30 cellular contexts compared by ENCODE assay signal in the genomic region with DNA sequence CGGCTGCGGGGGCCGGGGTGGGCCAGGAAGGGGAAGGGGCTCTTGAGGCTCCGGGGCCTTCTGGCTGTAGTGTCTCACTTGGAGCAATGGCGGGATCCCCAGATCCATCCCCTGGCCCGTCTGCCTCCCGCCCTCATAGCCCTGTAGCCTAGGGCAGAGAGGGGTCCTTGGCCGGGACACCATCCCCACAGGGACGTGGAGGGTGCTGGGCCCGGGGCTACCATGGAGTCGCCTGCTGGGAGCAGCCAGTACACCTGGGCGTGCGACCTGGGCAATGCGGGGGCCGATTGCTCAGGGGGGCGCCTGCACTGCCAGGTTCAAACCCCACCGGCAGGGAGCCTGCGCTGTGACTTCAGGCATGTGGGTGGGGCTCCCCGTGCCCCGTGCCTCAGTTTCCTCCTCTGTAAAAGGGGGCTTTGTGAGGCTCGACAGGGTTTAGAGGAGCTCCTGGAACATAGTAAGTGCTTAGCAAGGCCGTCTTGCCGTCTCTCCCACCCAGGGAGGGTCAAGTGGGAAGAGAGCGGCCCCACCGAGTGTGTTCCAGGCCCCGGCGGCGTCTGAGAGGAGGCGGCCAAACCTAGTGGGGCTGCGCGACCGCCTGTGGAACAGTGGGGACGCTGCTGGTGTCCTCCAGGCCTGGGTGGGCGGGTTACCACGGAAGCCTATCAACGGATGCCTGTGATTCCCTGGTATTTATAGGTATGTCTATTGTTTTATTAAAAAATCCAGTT. TPM values are rescaled to one million over a fixed set of nuclear protein-coding genes. Genes with fewer than 3 reads are reported as not detected.
"Had no signal": no experiment of that assay in that cellular context is flagged by ENCODE, and none has a peak within 500 bp of the region (broad histone marks: within the 10 kb centered on the region; RNA-seq: fewer than 3 reads in every experiment).

No MANE protein-coding gene starts in this region.

- H3K27ac ChIP-seq: epithelial cell of prostate, esophagus squamous epithelium, gastrocnemius medialis, heart right ventricle, left lung, lower lobe of right lung had no signal

- H3K4me1 ChIP-seq: colonic mucosa, esophagus squamous epithelium, gastrocnemius medialis, heart right ventricle, left lung, lower lobe of right lung had no signal

- ATAC-seq: effector memory CD8-positive, alpha-beta T cell; esophagus mucosa; gastrocnemius medialis; left cardiac atrium; left lung; left ventricle myocardium superior; lower lobe of right lung had no signal

- FAIRE-seq: endometrium had no signal

- H3K4me3 ChIP-seq: colonic mucosa, esophagus squamous epithelium, gastrocnemius medialis, heart right ventricle, left lung, lower lobe of right lung had no signal

- H3K9me3 ChIP-seq: colonic mucosa, esophagus squamous epithelium, gastrocnemius medialis, left lung, lower lobe of right lung had no signal

- H3K36me3 ChIP-seq: colonic mucosa, gastrocnemius medialis, heart right ventricle had no signal

- H3K9me3 Mint-ChIP-seq: dendritic cell treated with granulocyte-macrophage colony-stimulating factor and Interleukin-4, amounts not matched to agents 40 ng/mL and 50 ng/mL, for 4 days; effector memory CD8-positive, alpha-beta T cell; immature natural killer cell had no signal

- H3K4me3 Mint-ChIP-seq: dendritic cell treated with granulocyte-macrophage colony-stimulating factor and Interleukin-4, amounts not matched to agents 40 ng/mL and 50 ng/mL, for 4 days; effector memory CD8-positive, alpha-beta T cell; endodermal cell; immature natural killer cell; mesothelial cell of epicardium had no signal

- H3K27me3 Mint-ChIP-seq: effector memory CD8-positive, alpha-beta T cell had no signal

- DNase-seq: colonic mucosa; cortex of kidney; effector CD8-positive, alpha-beta T cell; effector memory CD8-positive, alpha-beta T cell; endodermal cell; erythroblast; esophagus squamous epithelium; foreskin fibroblast; foreskin melanocyte; gastrocnemius medialis; glutamatergic neuron; head of caudate nucleus; hypothalamus; immature natural killer cell; islet precursor cell; left cardiac atrium; left ventricle myocardium superior; lower lobe of right lung; mesenchymal stem cell had no signal

- H3K27me3 ChIP-seq: colonic mucosa had no signal

- H3K27ac Mint-ChIP-seq: dendritic cell treated with granulocyte-macrophage colony-stimulating factor and Interleukin-4, amounts not matched to agents 40 ng/mL and 50 ng/mL, for 4 days; endodermal cell; immature natural killer cell had no signal

RNA-seq across cellular contexts. Expression of a gene that starts 51.8 kb away (rescaled TPM):
- total RNA-seq: chondrocyte, endodermal cell, glomerular endothelial cell, kidney epithelial cell, mesenteric fat pad had no signal
- polyA plus RNA-seq: immature natural killer cell had no signal
